In the genomic region with DNA sequence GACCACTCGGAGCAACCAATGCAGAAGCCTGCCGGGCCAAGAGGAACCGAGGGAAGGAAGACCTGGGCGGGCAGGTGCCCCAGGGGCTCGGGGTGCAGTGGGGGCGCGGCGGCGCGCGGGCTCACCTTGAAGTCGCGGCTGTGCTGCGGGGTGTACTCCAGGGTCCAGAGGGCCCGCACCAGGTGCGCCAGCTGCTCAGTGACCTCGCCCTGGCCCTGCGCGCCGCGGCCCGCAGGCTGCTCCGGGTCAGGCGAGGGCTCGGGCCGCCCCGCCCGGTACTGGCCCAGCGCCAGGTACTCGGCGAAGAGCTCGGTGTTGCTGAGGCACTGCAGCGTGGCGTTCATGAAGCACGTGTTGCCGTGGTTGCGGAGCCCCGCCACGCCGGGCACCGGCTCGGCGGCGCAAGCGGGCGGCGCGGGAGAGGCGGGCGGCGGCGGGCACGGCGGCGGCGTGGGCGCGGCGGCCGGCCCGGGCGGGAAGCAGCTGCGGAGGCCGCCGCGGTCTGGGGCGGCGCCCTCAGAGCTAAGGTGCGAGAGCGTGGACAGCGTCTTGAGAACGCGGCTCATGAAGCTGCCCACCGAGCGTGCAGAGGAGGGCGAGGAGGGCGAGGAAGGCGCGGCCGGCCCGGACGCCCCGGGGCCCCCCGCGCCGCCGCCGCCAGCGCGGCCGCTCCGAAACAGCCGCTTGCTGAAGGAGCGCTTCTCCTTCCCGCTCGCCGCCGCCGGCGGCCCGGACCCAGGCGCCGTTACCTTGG, we compare ENCODE assay signal across 8 cellular contexts. TPM values are rescaled to one million over a fixed set of nuclear protein-coding genes. Genes with fewer than 3 reads are reported as not detected.
A peak's percentile ranks its signal among the peaks of the same experiment; 100 is the strongest.
DNase-seq lines count a peak whose midpoint lies in the region; ATAC-seq and TF ChIP-seq lines count a peak whose summit lies in the region.

No MANE protein-coding gene starts in this region.

- TF ChIP-seq POLR2A in prostate gland (IDR thresholded peaks at IDR 0.05), result no peak
- no peak for TF ChIP-seq POLR2A in uterus (IDR thresholded peaks at IDR 0.05)

- peak overlapping the region; percentile 16; the same call in 1 of the 2 replicates for H2AFZ ChIP-seq in SK-N-SH (ENCODE audit: low read depth)

- H3K79me2 ChIP-seq in SK-N-SH (ENCODE audit: insufficient read depth), result peaks cover 49% of the 10 kb centered on the region

- 8% methylated on average over 8 of the region's 103 CpGs for WGBS in SK-N-SH (ENCODE audit: low lambda C conversion rate)
- under 1% methylated on average over 68 of the region's 103 CpGs for WGBS in prostate gland

- TF ChIP-seq EP300 in SK-N-SH (IDR thresholded peaks at IDR 0.05; ENCODE audit: borderline replicate concordance in 1 of 2, low read depth in 1 of 2, low read length in 1 of 2), result no peak

- H3K4me1 ChIP-seq in SK-N-SH (ENCODE audit: control insufficient read depth in 1 of 2, insufficient read depth in 2 of 2, low read depth in 1 of 2, low read length in 1 of 2) (peaks cover 10 to 15% of the 10 kb centered on the region in 2 experiments; a peak in 3 of 4 replicates), prostate gland (replicated peaks) (peaks cover 8% of the 10 kb centered on the region), uterus (peaks cover 4 to 5% of the 10 kb centered on the region in 2 donors)

- POLR2A ChIA-PET in SK-N-SH (lab: Yijun Ruan, JAX), result interaction anchor here (0.6 to 1.7 kb wide), 3 partner anchors 66 to 305 kb away, joined by 3 to 6 read pairs (median 3); partner anchors contain the start of gene COG7

- intact Hi-C loops in left cardiac atrium (cut with DNase I), result loop anchor here (5.0 kb wide), 2 partner anchors 41 to 76 kb away; no protein-coding TSS in a partner anchor
- intact Hi-C loops in prostate gland (cut with DNase I), result loop anchor here (5.0 kb wide), 1 partner anchor 76 kb away; no protein-coding TSS in a partner anchor
- intact Hi-C loops in uterus (cut with DNase I; ENCODE audit: low total_unique reads), result no loop called here

- H3F3A ChIP-seq in SK-N-SH (replicated peaks; ENCODE audit: insufficient read depth), result peaks cover 4% of the 10 kb centered on the region

- CTCF ChIA-PET in SK-N-SH (lab: Yijun Ruan, JAX), result interaction anchor here (0.7 to 1.3 kb wide), 5 partner anchors 14 to 287 kb away, joined by 3 to 4 read pairs (median 3); no protein-coding TSS in a partner anchor

- ATAC-seq in GM19438 (IDR thresholded peaks at IDR 0.05; ENCODE audit: low read depth, unreplicated experiment) (peak; percentile 33), HG03469 (IDR thresholded peaks at IDR 0.05; ENCODE audit: unreplicated experiment) (peak; percentile 16), left cardiac atrium (peak; percentile 48 to 56)

- no peaks in the 10 kb centered on the region for H3K27me3 ChIP-seq in SK-N-SH (ENCODE audit: insufficient read depth)
- no peaks in the 10 kb centered on the region for H3K27me3 ChIP-seq in prostate gland (replicated peaks; ENCODE audit: insufficient read depth)
- H3K27me3 ChIP-seq in uterus, result no peaks in the 10 kb centered on the region

- H3K36me3 ChIP-seq in SK-N-SH (replicated peaks in 1 of 2; ENCODE audit: control insufficient read depth in 1 of 2, insufficient read depth in 2 of 2, low read length in 1 of 2) (no peaks in the 10 kb centered on the region), prostate gland (no peaks in the 10 kb centered on the region), uterus (no peaks in the 10 kb centered on the region)

- H3K27ac ChIP-seq in C4-2B (peak overlapping the region; percentile 84), SK-N-SH (ENCODE audit: low read depth in 2 of 2, low read length in 1 of 2) (peak overlapping the region; percentile 29 to 66; a peak in 2 of 4 replicates), prostate gland (peak overlapping the region; percentile 86), uterus (peak overlapping the region; percentile 82 to 96)

- TF ChIP-seq CTCF in C4-2B (conservative IDR thresholded peaks at IDR 0.05), result no peak
- TF ChIP-seq CTCF in SK-N-SH (IDR thresholded peaks at IDR 0.05), result no peak
- TF ChIP-seq CTCF in prostate gland (IDR thresholded peaks at IDR 0.05), result no peak
- TF ChIP-seq CTCF in uterus (IDR thresholded peaks at IDR 0.05), result no peak

- H3K4me3 ChIP-seq in SK-N-SH (ENCODE audit: low read depth in 2 of 2, low read length in 1 of 2) (peak overlapping the region; percentile 67 to 78), prostate gland (peak overlapping the region; percentile 61 to 66), uterus (peak overlapping the region; percentile 58 to 68)

- no peaks in the 10 kb centered on the region for H3K9me2 ChIP-seq in SK-N-SH

- H3K9ac ChIP-seq in SK-N-SH, result peak overlapping the region; percentile 62; the same call in 1 of the 2 replicates

- no peak for TF ChIP-seq RAD21 in SK-N-SH (IDR thresholded peaks at IDR 0.05; ENCODE audit: low read length)

- H4K20me1 ChIP-seq in SK-N-SH (ENCODE audit: insufficient read depth), result peaks cover 27% of the 10 kb centered on the region

- peak; percentile 78 for DNase-seq in SK-N-SH
- DNase-seq in activated naive CD8-positive, alpha-beta T cell treated with anti-CD3 and anti-CD28 coated beads, Interleukin-2, amount 50 U/mL, for 16 hours (ENCODE audit: low read depth, low spot score), result peak; percentile 12
- peak; percentile 79 for DNase-seq in left cardiac atrium
- peak; percentile 66 for DNase-seq in prostate gland (ENCODE audit: low spot score)
- peak; percentile 66 to 76 for DNase-seq in uterus

- H3K9me3 ChIP-seq in SK-N-SH (no peaks in the 10 kb centered on the region), prostate gland (no peaks in the 10 kb centered on the region), uterus (no peaks in the 10 kb centered on the region)

- peak overlapping the region; percentile 86 for H3K4me2 ChIP-seq in SK-N-SH

TF ChIP-seq in SK-N-SH, 30 proteins besides CTCF, POLR2A, EP300 and RAD21:
- TF ChIP-seq FOXJ3 (CRISPR knock-in tag; IDR thresholded peaks at IDR 0.05), result no peak
- TF ChIP-seq SMC3 (IDR thresholded peaks at IDR 0.05; ENCODE audit: low read depth, low read length), result no peak
- TF ChIP-seq YY1 (IDR thresholded peaks at IDR 0.05; ENCODE audit: low read depth), result no peak
- TF ChIP-seq, protein P1, sequence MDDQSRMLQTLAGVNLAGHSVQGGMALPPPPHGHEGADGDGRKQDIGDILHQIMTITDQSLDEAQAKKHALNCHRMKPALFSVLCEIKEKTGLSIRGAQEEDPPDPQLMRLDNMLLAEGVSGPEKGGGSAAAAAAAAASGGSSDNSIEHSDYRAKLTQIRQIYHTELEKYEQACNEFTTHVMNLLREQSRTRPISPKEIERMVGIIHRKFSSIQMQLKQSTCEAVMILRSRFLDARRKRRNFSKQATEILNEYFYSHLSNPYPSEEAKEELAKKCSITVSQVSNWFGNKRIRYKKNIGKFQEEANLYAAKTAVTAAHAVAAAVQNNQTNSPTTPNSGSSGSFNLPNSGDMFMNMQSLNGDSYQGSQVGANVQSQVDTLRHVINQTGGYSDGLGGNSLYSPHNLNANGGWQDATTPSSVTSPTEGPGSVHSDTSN (IDR thresholded peaks at IDR 0.05), result no peak
- TF ChIP-seq USF1 (IDR thresholded peaks at IDR 0.05; ENCODE audit: borderline replicate concordance, low read depth), result no peak
- peak; percentile 67 for TF ChIP-seq NFIC (IDR thresholded peaks at IDR 0.05; ENCODE audit: borderline replicate concordance)
- TF ChIP-seq, protein P2, sequence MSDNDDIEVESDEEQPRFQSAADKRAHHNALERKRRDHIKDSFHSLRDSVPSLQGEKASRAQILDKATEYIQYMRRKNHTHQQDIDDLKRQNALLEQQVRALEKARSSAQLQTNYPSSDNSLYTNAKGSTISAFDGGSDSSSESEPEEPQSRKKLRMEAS (IDR thresholded peaks at IDR 0.05; ENCODE audit: low read depth), result peak; percentile 84
- TF ChIP-seq RXRA (IDR thresholded peaks at IDR 0.05; ENCODE audit: borderline replicate concordance, low read depth), result no peak
- TF ChIP-seq MXI1 (IDR thresholded peaks at IDR 0.05; ENCODE audit: low read depth, low read length), result peak; percentile 89
- TF ChIP-seq GATA2 (CRISPR knock-in tag; IDR thresholded peaks at IDR 0.05), result no peak
- TF ChIP-seq TEAD4 (IDR thresholded peaks at IDR 0.05; ENCODE audit: borderline replicate concordance, insufficient read depth), result no peak
- TF ChIP-seq POLR2AphosphoS5 (IDR thresholded peaks at IDR 0.05; ENCODE audit: low read depth, low read length), result no peak

RNA-seq across cellular contexts. Expression of gene USP31, which starts 0.6 kb away (rescaled TPM):
- polyA plus RNA-seq in SK-N-SH (2012; rRNA removed), result 2.8 and 3.2 TPM in 2 replicates
- polyA plus RNA-seq in SK-N-SH (2012; cell fraction: cytosol; rRNA removed), result 2.1 and 2.5 TPM in 2 replicates
- 8.2 and 11.0 TPM in 2 replicates for polyA plus RNA-seq in SK-N-SH (2012; cell fraction: nucleus; rRNA removed)
- 10 to 100 TPM; 24.0 to 31.1 TPM for total RNA-seq in left cardiac atrium
- total RNA-seq in prostate gland, result 10 to 100 TPM; 16.2 to 67.3 TPM
- total RNA-seq in uterus, result 10 to 100 TPM; 11.8 to 62.0 (median 28.2) TPM

RNA-seq across cellular contexts. Expression of gene SCNN1G, which starts 33.9 kb away (rescaled TPM):
- polyA plus RNA-seq in SK-N-SH (2012; rRNA removed), result not detected in 2 replicates
- not detected in 2 replicates for polyA plus RNA-seq in SK-N-SH (2012; cell fraction: cytosol; rRNA removed)
- polyA plus RNA-seq in SK-N-SH (2012; cell fraction: nucleus; rRNA removed), result not detected in 2 replicates
- total RNA-seq in left cardiac atrium (under 1 TPM in 1 of 2 donors, not detected in 1; 0.13 TPM), prostate gland (10 to 100 TPM in 1 of 2 donors, 1 to 10 TPM in 1; 8.6 to 11.1 TPM), uterus (under 1 TPM in 3 of 4 donors, not detected in 1; under 0.01 to 0.62 (median 0.40) TPM)

Comparison
In these comparisons a context has a peak if more than half of its experiments do, and no peak if none do; other contexts are left out.
1. Peak in every context shown above with its lines: DNase-seq, ATAC-seq, H3K4me3 ChIP-seq and H3K27ac ChIP-seq.
2. DNase-seq: peak in every context shown above with its lines; median percentile 79 in left cardiac atrium; 78 in SK-N-SH; 71 in uterus; 66 in prostate gland; 12 in activated naive CD8-positive, alpha-beta T cell treated with anti-CD3 and anti-CD28 coated beads, Interleukin-2, amount 50 U/mL, for 16 hours.
3. RNA of gene SCNN1G, which starts 33.9 kb away (total RNA-seq): 8.6 to 11.1 TPM in prostate gland; under 0.01 to 0.62 TPM in uterus and 0.13 TPM in left cardiac atrium; every median in the first group is over 4 times any median in the second.